ENCODE assay signal across 8 cellular contexts in the genomic region with DNA sequence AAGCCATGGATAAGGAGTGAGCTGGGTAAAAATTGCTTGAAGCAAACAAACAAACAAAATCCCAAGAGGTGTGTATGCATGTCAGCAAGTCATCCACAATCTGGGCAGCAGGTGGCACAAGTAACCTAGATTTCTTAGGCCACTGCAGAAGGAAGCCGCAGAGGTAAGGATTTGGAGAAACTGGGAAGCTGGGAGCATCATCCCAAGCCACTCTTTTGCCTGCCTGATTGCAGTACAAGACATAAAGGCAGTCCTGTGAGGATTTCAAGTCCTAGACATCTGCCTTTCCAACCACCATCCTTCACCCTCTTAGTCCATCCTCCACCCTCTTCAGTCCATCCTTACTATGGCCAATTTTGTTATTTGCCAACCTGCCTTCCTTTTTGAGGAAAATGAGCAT.
A peak's percentile ranks its signal among the peaks of the same experiment; 100 is the strongest.
DNase-seq lines count a peak whose midpoint lies in the region; ATAC-seq and TF ChIP-seq lines count a peak whose summit lies in the region.

No MANE protein-coding gene starts in this region.

- intact Hi-C loops in HCT116 (cut with micrococcal nuclease) (loop anchor here (1.0 kb wide), 5 partner anchors 29 to 256 kb away; no protein-coding TSS in a partner anchor), stomach (cut with DNase I; ENCODE audit: low total_unique reads) (loop anchor here (5.0 kb wide), 1 partner anchor 132 kb away; no protein-coding TSS in a partner anchor)

- ATAC-seq in HCT116 = peak; percentile 76
- ATAC-seq in GM21528 (IDR thresholded peaks at IDR 0.05; ENCODE audit: low FRiP score, unreplicated experiment) = no peak
- no peak for ATAC-seq in HG03280 (IDR thresholded peaks at IDR 0.05; ENCODE audit: unreplicated experiment)

- TF ChIP-seq CTCF in HCT116 (IDR thresholded peaks at IDR 0.05 in 2 of 3, conservative IDR thresholded peaks at IDR 0.05 in 1 of 3; ENCODE audit: borderline replicate concordance in 1 of 3, insufficient read depth in 1 of 3, low read depth in 2 of 3, low read length in 2 of 3) = peak; percentile 74 to 94 (median 79)
- peak; percentile 58 for TF ChIP-seq CTCF in astrocyte of the spinal cord (IDR thresholded peaks at IDR 0.05; ENCODE audit: low read depth, low read length)
- TF ChIP-seq CTCF in stomach (IDR thresholded peaks at IDR 0.05) = peak in 5 of 7 experiments; percentile 41 to 84 (median 63)

- no peaks in the 10 kb centered on the region for H3K9me2 ChIP-seq in HCT116 (ENCODE audit: insufficient read depth)

- CTCF ChIA-PET in HCT116 (lab: Charles Lee) = interaction anchor here (0.7 to 4.6 kb wide), 24 partner anchors 19 to 939 kb away, joined by 3 to 70 read pairs (median 4); no protein-coding TSS in a partner anchor

- peak overlapping the region; percentile 75 for H2AFZ ChIP-seq in HCT116 (ENCODE audit: low read depth, low read length, poor library complexity, severe bottlenecking)

- peak; percentile 58 for DNase-seq in COLO668 (lab: John Stamatoyannopoulos, UW; ENCODE audit: unreplicated experiment)
- DNase-seq in HCT116 (ENCODE audit: low read depth, low spot score) = peak; percentile 79
- DNase-seq in NCI-H524 (lab: John Stamatoyannopoulos, UW) = peak; percentile 51 to 77
- DNase-seq in astrocyte of the spinal cord (ENCODE audit: low read depth, low spot score) = peak; percentile 81
- peak; percentile 73 for DNase-seq in iPS-NIHi11 (ENCODE audit: low spot score)
- DNase-seq in stomach = peak; percentile 73

- no TSS peak for BruUV-seq in HCT116 (replicated peaks; lab: Mats Ljungman, UMichigan)

- no peak for TF ChIP-seq EP300 in stomach (IDR thresholded peaks at IDR 0.05)

- no peaks in the 10 kb centered on the region for H3K27me3 ChIP-seq in HCT116 (ENCODE audit: insufficient read depth, low read length)
- peaks cover 0 to 13% (median 0%) of the 10 kb centered on the region in 3 donors for H3K27me3 ChIP-seq in stomach

- RAD21 ChIA-PET in HCT116 (lab: Charles Lee; ENCODE audit: low non-redundant PET in 1 of 2, low total read pairs in 2 of 2, uncharacterized antibody in 2 of 2, unreplicated experiment in 2 of 2) = interaction anchor here (0.6 to 1.5 kb wide), 15 partner anchors 18 to 247 kb away, joined by 3 to 13 read pairs (median 5); no protein-coding TSS in a partner anchor

- TF ChIP-seq RAD21 in HCT116 (IDR thresholded peaks at IDR 0.05; ENCODE audit: low read depth) = peak; percentile 98

- H3K9me3 ChIP-seq in HCT116 (ENCODE audit: control insufficient read depth in 1 of 2, insufficient read depth in 1 of 2, low read depth in 1 of 2, low read length in 2 of 2) (no peaks in the 10 kb centered on the region), stomach (no peaks in the 10 kb centered on the region)

- POLR2A ChIA-PET in HCT116 (lab: Charles Lee) = interaction anchor here (0.9 kb wide), 1 partner anchor 128 kb away, joined by 4 read pairs; no protein-coding TSS in a partner anchor

- 10 to 30% (median 12%) methylated on average over 1 of the region's 1 CpG for WGBS in stomach, 5 donors

- H3K79me2 ChIP-seq in HCT116 (ENCODE audit: insufficient read depth, low read length) = no peaks in the 10 kb centered on the region

- in situ Hi-C loops in astrocyte of the spinal cord (cut with HindIII; ENCODE audit: low sequenced_read_pairs) = no loop called here

- no peak overlapping the region for H3K4me3 ChIP-seq in HCT116 (replicated peaks in 1 of 2; ENCODE audit: low read depth in 1 of 2, low read length in 2 of 2)
- H3K4me3 ChIP-seq in astrocyte of the spinal cord (ENCODE audit: low read depth, low read length) = no peak overlapping the region
- H3K4me3 ChIP-seq in stomach = no peak overlapping the region

- H3K36me3 ChIP-seq in HCT116 (ENCODE audit: control insufficient read depth in 1 of 2, insufficient read depth in 2 of 2, low read length in 2 of 2) = no peaks in the 10 kb centered on the region
- no peaks in the 10 kb centered on the region for H3K36me3 ChIP-seq in stomach

- TF ChIP-seq POLR2A in HCT116 (IDR thresholded peaks at IDR 0.05; ENCODE audit: borderline replicate concordance, extremely low read depth, insufficient read depth, insufficient read length) (no peak), stomach (IDR thresholded peaks at IDR 0.05) (no peak)

- no peak overlapping the region for H3K9ac ChIP-seq in HCT116 (ENCODE audit: low read length)

- no peak overlapping the region for H3K27ac ChIP-seq in HCT116 (ENCODE audit: low read depth, low read length)
- no peak overlapping the region for H3K27ac ChIP-seq in stomach

- H3K4me1 ChIP-seq in HCT116 (ENCODE audit: control insufficient read depth in 1 of 2, insufficient read depth in 2 of 2, low read length in 2 of 2) (peaks cover 15 to 59% of the 10 kb centered on the region in 2 experiments), stomach (peaks cover 12 to 25% (median 14%) of the 10 kb centered on the region in 4 donors)

- H3K4me2 ChIP-seq in HCT116 (ENCODE audit: low read length) = no peak overlapping the region

- no peaks in the 10 kb centered on the region for H4K20me1 ChIP-seq in HCT116 (ENCODE audit: insufficient read depth)

TF ChIP-seq in HCT116, 20 proteins besides CTCF, POLR2A, EP300 and RAD21:
- TF ChIP-seq CBX3 (IDR thresholded peaks at IDR 0.05; ENCODE audit: low read depth) (peak; percentile 35; the same call in 1 of the 2 replicates), ZFX (IDR thresholded peaks at IDR 0.05) (no peak)
